8 cellular contexts compared by ENCODE assay signal in the genomic region with DNA sequence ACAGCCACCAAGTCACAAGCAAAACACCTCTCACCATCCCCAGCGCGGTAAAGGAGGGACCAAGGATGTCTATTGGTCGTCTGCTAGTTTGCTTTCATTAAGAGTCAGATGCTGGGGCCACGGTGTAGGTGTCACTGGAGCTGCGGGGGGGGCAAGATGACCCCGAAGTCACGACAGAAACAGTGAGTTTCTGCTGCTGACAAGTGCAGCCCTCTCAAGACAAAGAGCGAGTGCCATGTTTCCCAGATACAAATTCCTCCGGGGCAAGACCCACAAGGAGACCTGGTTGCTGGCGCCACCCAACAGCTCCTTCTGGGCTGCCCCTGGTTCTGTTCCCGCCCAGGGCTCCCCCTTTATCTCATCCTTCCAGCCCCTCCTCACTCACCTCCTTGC. TPM values are rescaled to one million over a fixed set of nuclear protein-coding genes. Genes with fewer than 3 reads are reported as not detected.
DNase-seq lines count a peak whose midpoint lies in the region; ATAC-seq and TF ChIP-seq lines count a peak whose summit lies in the region.

No MANE protein-coding gene starts in this region.

- H3K4me3 ChIP-seq in epithelial cell of esophagus (ENCODE audit: low read length), result peak overlapping the region; percentile 79

- peaks cover 28% of the 10 kb centered on the region for H3K4me1 Mint-ChIP-seq in activated CD4-positive, alpha-beta T cell treated with anti-CD3 and anti-CD28 coated beads, Interleukin-2, amount 10 ng/mL, durations not matched to agents 7 days and 5 days
- peaks cover 15 to 35% (median 19%) of the 10 kb centered on the region in 3 donors for H3K4me1 Mint-ChIP-seq in naive B cell

- H3K27me3 Mint-ChIP-seq in activated CD4-positive, alpha-beta T cell treated with anti-CD3 and anti-CD28 coated beads, Interleukin-2, amount 10 ng/mL, durations not matched to agents 7 days and 5 days, result peaks cover 10% of the 10 kb centered on the region
- H3K27me3 Mint-ChIP-seq in naive B cell, result peaks cover 0 to 3% (median 0%) of the 10 kb centered on the region in 3 donors

- H3K4me3 Mint-ChIP-seq in activated CD4-positive, alpha-beta T cell treated with anti-CD3 and anti-CD28 coated beads, Interleukin-2, amount 10 ng/mL, durations not matched to agents 7 days and 5 days, result peak overlapping the region; percentile 96
- H3K4me3 Mint-ChIP-seq in naive B cell, result peak overlapping the region; percentile 86 to 99 (median 94)

- peak overlapping the region; percentile 80 for H3K27ac ChIP-seq in substantia nigra (ENCODE audit: low read depth, low read length, poor library complexity, severe bottlenecking)

- POLR2A ChIA-PET in activated CD4-positive, alpha-beta T cell treated with anti-CD3 and anti-CD28 coated beads, Interleukin-2, amount 10 ng/mL, durations not matched to agents 7 days and 5 days (lab: Charles Lee), result no interaction called here

- TF ChIP-seq CTCF in epithelial cell of esophagus (IDR thresholded peaks at IDR 0.05; ENCODE audit: insufficient read depth, low read depth, low read length, missing control alignments), result no peak

- DNase-seq in Right ventricle myocardium inferior (ENCODE audit: missing footprints) (no peak), cardiac septum (ENCODE audit: low spot score) (no peak), HT-29 (ENCODE audit: low spot score) (peak; percentile 25), epithelial cell of esophagus (ENCODE audit: low read depth) (peak; percentile 48), naive B cell (no peak), substantia nigra (lab: John Stamatoyannopoulos, UW) (peak in 2 of 49 donors; percentile 36 to 50), mucosa of gallbladder (ENCODE audit: low spot score) (no peak)
- DNase-seq in activated CD4-positive, alpha-beta T cell treated with anti-CD3 and anti-CD28 coated beads, Interleukin-2, amount 10 ng/mL, durations not matched to agents 7 days and 5 days, result peak; percentile 48

- CTCF ChIA-PET in activated CD4-positive, alpha-beta T cell treated with anti-CD3 and anti-CD28 coated beads, Interleukin-2, amount 10 ng/mL, durations not matched to agents 7 days and 5 days (lab: Charles Lee), result interaction anchor here (1.1 to 5.0 kb wide), 28 partner anchors 14 to 298 kb away, joined by 3 to 64 read pairs (median 6); partner anchors contain the start of genes CYB5D2, HASPIN, P2RX1 and ZZEF1

- no peaks in the 10 kb centered on the region for H3K9me3 Mint-ChIP-seq in activated CD4-positive, alpha-beta T cell treated with anti-CD3 and anti-CD28 coated beads, Interleukin-2, amount 10 ng/mL, durations not matched to agents 7 days and 5 days
- no peaks in the 10 kb centered on the region for H3K9me3 Mint-ChIP-seq in naive B cell

- peaks cover 15% of the 10 kb centered on the region for H3K36me3 Mint-ChIP-seq in activated CD4-positive, alpha-beta T cell treated with anti-CD3 and anti-CD28 coated beads, Interleukin-2, amount 10 ng/mL, durations not matched to agents 7 days and 5 days (ENCODE audit: low read depth)
- H3K36me3 Mint-ChIP-seq in naive B cell, result peaks cover 5 to 6% of the 10 kb centered on the region in 2 donors

- ATAC-seq in Right ventricle myocardium inferior (peak; percentile 35), naive B cell (ENCODE audit: low read depth in 2 of 2) (peak; percentile 4 to 11)

- intact Hi-C loops in Right ventricle myocardium inferior (cut with DNase I) (loop anchor here (5.0 kb wide), 1 partner anchor 108 kb away; no protein-coding TSS in a partner anchor), cardiac septum (cut with DNase I) (loop anchor here (5.0 kb wide), 1 partner anchor 108 kb away; no protein-coding TSS in a partner anchor)

- H3K27ac Mint-ChIP-seq in activated CD4-positive, alpha-beta T cell treated with anti-CD3 and anti-CD28 coated beads, Interleukin-2, amount 10 ng/mL, durations not matched to agents 7 days and 5 days, result peak overlapping the region; percentile 93
- peak overlapping the region; percentile 67 to 96 (median 92) for H3K27ac Mint-ChIP-seq in naive B cell

RNA-seq across cellular contexts. Expression of gene NCBP3, which starts 0.7 kb away (rescaled TPM):
- total RNA-seq in Right ventricle myocardium inferior (15.3 TPM), cardiac septum (32.8 TPM), mucosa of gallbladder (39.0 TPM)
- 8.3 and 8.5 TPM in 2 replicates for total RNA-seq in HT-29 (2014; rRNA removed; shearing (Covaris generic))
- total RNA-seq in activated CD4-positive, alpha-beta T cell treated with anti-CD3 and anti-CD28 coated beads, Interleukin-2, amount 10 ng/mL, durations not matched to agents 7 days and 5 days, result 10 to 100 TPM; 43.6 to 43.7 TPM
- polyA plus RNA-seq in naive B cell (ENCODE audit: low read depth in 6 of 6), result 10 to 100 TPM in 5 of 6 donors, 1 to 10 TPM in 1; 9.4 to 34.1 (median 13.2) TPM

RNA-seq across cellular contexts. Expression of gene ITGAE, which starts 44.4 kb away (rescaled TPM):
- total RNA-seq in Right ventricle myocardium inferior (17.6 TPM), cardiac septum (20.3 TPM), mucosa of gallbladder (21.2 TPM)
- 16.7 and 22.0 TPM in 2 replicates for total RNA-seq in HT-29 (2014; rRNA removed; shearing (Covaris generic))
- 10 to 100 TPM; 18.3 to 20.9 TPM for total RNA-seq in activated CD4-positive, alpha-beta T cell treated with anti-CD3 and anti-CD28 coated beads, Interleukin-2, amount 10 ng/mL, durations not matched to agents 7 days and 5 days
- polyA plus RNA-seq in naive B cell (ENCODE audit: low read depth in 6 of 6), result 100 to 1,000 TPM in 5 of 6 donors, 10 to 100 TPM in 1; 93.9 to 177 (median 158) TPM

RNA-seq across cellular contexts. Expression of gene CAMKK1, which starts 47.5 kb away (rescaled TPM):
- total RNA-seq in Right ventricle myocardium inferior (3.8 TPM), cardiac septum (5.2 TPM), mucosa of gallbladder (6.6 TPM)
- 6.2 TPM in 2 replicates for total RNA-seq in HT-29 (2014; rRNA removed; shearing (Covaris generic))
- 1 to 10 TPM; 3.4 to 4.0 TPM for total RNA-seq in activated CD4-positive, alpha-beta T cell treated with anti-CD3 and anti-CD28 coated beads, Interleukin-2, amount 10 ng/mL, durations not matched to agents 7 days and 5 days
- 1 to 10 TPM in 4 of 6 donors, under 1 TPM in 2; 0.69 to 1.4 (median 1.1) TPM for polyA plus RNA-seq in naive B cell (ENCODE audit: low read depth in 6 of 6)

Comparison
In these comparisons a context has a peak if more than half of its experiments do, and no peak if none do; other contexts are left out.
1. DNase-seq: peak in HT-29 (single experiment), activated CD4-positive, alpha-beta T cell treated with anti-CD3 and anti-CD28 coated beads, Interleukin-2, amount 10 ng/mL, durations not matched to agents 7 days and 5 days (single experiment) and epithelial cell of esophagus (single experiment); none in Right ventricle myocardium inferior (single experiment), cardiac septum (single experiment), naive B cell (single experiment) and mucosa of gallbladder (single experiment).